ENCODE assay signal across 10 cellular contexts in genomic region chr22:39297490-39298193, GRCh38. TPM values are rescaled to one million over a fixed set of nuclear protein-coding genes. Genes with fewer than 3 reads are reported as not detected.
DNase-seq lines count a peak whose midpoint lies in the region; ATAC-seq and TF ChIP-seq lines count a peak whose summit lies in the region.
"Had no signal": no experiment of that assay in that cellular context is flagged by ENCODE, and none has a peak within 500 bp of the region (broad histone marks: within the 10 kb centered on the region; RNA-seq: fewer than 3 reads in every experiment).

No MANE protein-coding gene starts in this region.

- H3K27ac ChIP-seq in H9 (ENCODE audit: insufficient read length, low read depth, low read length) (no peak overlapping the region), heart right ventricle (peak overlapping the region; percentile 56 to 87 (median 73))

- H2BK15ac ChIP-seq in H9 (ENCODE audit: low read depth, low read length): no peak overlapping the region

- H3K27ac Mint-ChIP-seq in H9: peak overlapping the region; percentile 63 to 89 (median 84); a peak in 5 of 7 replicates

- H4K5ac ChIP-seq in H9 (ENCODE audit: insufficient read length, low read depth, low read length): no peak overlapping the region

- H3K9ac ChIP-seq in H9 (ENCODE audit: extremely low read depth, insufficient read length, low read length): no peak overlapping the region
- peak overlapping the region; percentile 26 for H3K9ac ChIP-seq in NT2/D1 (ENCODE audit: insufficient read length, low read depth)
- H3K9ac ChIP-seq in skeletal muscle satellite cell (ENCODE audit: low read depth, low read length): peak overlapping the region; percentile 42

- no peak overlapping the region for H4K8ac ChIP-seq in H9 (replicated peaks; ENCODE audit: insufficient read length, low read depth, low read length)

- H3K9me3 ChIP-seq in H9 (ENCODE audit: control insufficient read depth, low read depth, low read length) (peaks cover 3% of the 10 kb centered on the region), NT2/D1 (ENCODE audit: insufficient read depth, low read length) (no peaks in the 10 kb centered on the region), heart right ventricle (no peaks in the 10 kb centered on the region), skeletal muscle satellite cell (replicated peaks; ENCODE audit: low read length) (no peaks in the 10 kb centered on the region)

- H3K36me3 Mint-ChIP-seq in H9 (ENCODE audit: insufficient read depth in 1 of 3, low read depth in 3 of 3): peaks cover 0 to 6% (median 3%) of the 10 kb centered on the region in 3 experiments; a peak in 2 of 7 replicates

- no peak overlapping the region for H3K4ac ChIP-seq in H9 (ENCODE audit: low read depth, low read length)

- peaks cover 2 to 6% of the 10 kb centered on the region in 2 experiments; a peak in 3 of 5 replicates for H3K9me3 Mint-ChIP-seq in H9

- H2BK120ac ChIP-seq in H9 (ENCODE audit: low read depth, low read length, poor library complexity, severe bottlenecking): no peak overlapping the region

- peaks cover 8% of the 10 kb centered on the region for H3K27me3 Mint-ChIP-seq in H9 (ENCODE audit: low read depth)

- no peak overlapping the region for H3K56ac ChIP-seq in H9 (ENCODE audit: insufficient read length, low read depth, low read length)

- H4K91ac ChIP-seq in H9 (ENCODE audit: insufficient read length, low read depth, low read length): no peak overlapping the region

- H3K4me1 Mint-ChIP-seq in H9: peaks cover 30 to 49% of the 10 kb centered on the region in 2 experiments

- peak overlapping the region; percentile 67 for H2AK5ac ChIP-seq in H9 (ENCODE audit: insufficient read length, low read length)

- no peak overlapping the region for H3K4me3 ChIP-seq in NT2/D1 (ENCODE audit: insufficient read length, low read depth)
- H3K4me3 ChIP-seq in heart right ventricle: no peak overlapping the region
- no peak overlapping the region for H3K4me3 ChIP-seq in skeletal muscle satellite cell (ENCODE audit: low read length)

- H3K4me3 Mint-ChIP-seq in H9: peak overlapping the region in 1 of 2 experiments; percentile 55; a peak in 1 of 5 replicates

- H3K14ac ChIP-seq in H9 (ENCODE audit: insufficient read depth, low read length): no peak overlapping the region; the same call in 1 of the 2 replicates

- H3K27me3 ChIP-seq in H9 (ENCODE audit: insufficient read depth, low read length) (0 out of 2 replicates have a peak, but pooled peaks cover 2% of the 10 kb centered on the region), NT2/D1 (ENCODE audit: insufficient read depth, insufficient read length) (no peaks in the 10 kb centered on the region), heart right ventricle (no peaks in the 10 kb centered on the region), skeletal muscle satellite cell (ENCODE audit: control insufficient read depth, insufficient read depth, low read length) (no peaks in the 10 kb centered on the region)

- no peaks in the 10 kb centered on the region; the same call in 1 of the 2 replicates for H3K4me1 ChIP-seq in H9 (ENCODE audit: insufficient read depth, low read length)
- peaks cover 23% of the 10 kb centered on the region for H3K4me1 ChIP-seq in NT2/D1 (ENCODE audit: insufficient read depth, insufficient read length)
- H3K4me1 ChIP-seq in heart right ventricle: peaks cover 14 to 63% (median 56%) of the 10 kb centered on the region in 9 donors
- H3K4me1 ChIP-seq in skeletal muscle satellite cell (ENCODE audit: control insufficient read depth, insufficient read depth, low read length): peaks cover 34% of the 10 kb centered on the region

- H2BK20ac ChIP-seq in H9 (ENCODE audit: low read depth, low read length, poor library complexity, severe bottlenecking): no peak overlapping the region

- H3K79me1 ChIP-seq in H9 (ENCODE audit: insufficient read depth, low read depth, low read length, poor library complexity, severe bottlenecking): no peaks in the 10 kb centered on the region

- no peak for TF ChIP-seq CTCF in H9 (conservative IDR thresholded peaks at IDR 0.05)
- no peak for TF ChIP-seq CTCF in heart right ventricle (IDR thresholded peaks at IDR 0.05)

- H3K4me2 ChIP-seq in H9 (ENCODE audit: insufficient read depth, insufficient read length, low read length): no peak overlapping the region
- peak overlapping the region; percentile 21 for H3K4me2 ChIP-seq in skeletal muscle satellite cell (ENCODE audit: low read length)

- no peaks in the 10 kb centered on the region for H4K20me1 ChIP-seq in H9 (ENCODE audit: control insufficient read depth, insufficient read depth, insufficient read length)

- no CpG with 5 or more reads among the region's 17 CpGs for WGBS in H9 (ENCODE audit: extremely low coverage, insufficient read length, low lambda C conversion rate)
- 34 to 43% methylated on average over 16 to 17 of the region's 17 CpGs for WGBS in heart right ventricle, 2 donors

- no peaks in the 10 kb centered on the region for H3K79me2 ChIP-seq in H9 (ENCODE audit: insufficient read depth, low read length)

- no peak overlapping the region for H3T11ph ChIP-seq in H9 (ENCODE audit: low read length)

- DNase-seq in H9 (no peak), NT2/D1 (ENCODE audit: low read depth, low spot score) (no peak), heart right ventricle (no peak), nucleus accumbens (lab: John Stamatoyannopoulos, UW) (no peak)
- DNase-seq in stimulated activated CD4-positive, alpha-beta T cell treated with anti-CD3 and anti-CD28 coated beads, Interleukin-4, amount 100 ng/mL, for 4 hours: no peak
- DNase-seq in activated CD8-positive, alpha-beta memory T cell treated with anti-CD3 and anti-CD28 coated beads, Interleukin-2, amount 50 U/mL, for 48 hours: no peak
- DNase-seq: erythroblast; NK-92 treated with Interleukin-12 subunit alpha and Interleukin-12 subunit beta, amount 100 ng/mL, for 24 hours had no signal

- no peak overlapping the region for H2BK5ac ChIP-seq in H9 (ENCODE audit: insufficient read length, low read length)

- H2BK12ac ChIP-seq in H9 (ENCODE audit: insufficient read length, low read depth, low read length): no peak overlapping the region

- intact Hi-C loops in heart right ventricle (cut with DNase I): loop anchor here in 3 of 10 donors (5.0 to 10.0 kb wide), 3 partner anchors 50 to 60 kb away; partner anchors contain the start of gene PDGFB (in 1 of the 3)

- H3K36me3 ChIP-seq in NT2/D1 (ENCODE audit: insufficient read depth, insufficient read length, low read length) (no peaks in the 10 kb centered on the region), heart right ventricle (no peaks in the 10 kb centered on the region), skeletal muscle satellite cell (ENCODE audit: insufficient read depth, low read length) (no peaks in the 10 kb centered on the region)

- H3K23me2 ChIP-seq in H9 (ENCODE audit: insufficient read length, low read depth, low read length, poor library complexity, severe bottlenecking): no peaks in the 10 kb centered on the region

- H2AFZ ChIP-seq in H9 (ENCODE audit: low read length): no peak overlapping the region

- ATAC-seq in heart right ventricle (peak in 3 of 8 donors; percentile 6 to 20 (median 17)), HG03045 (IDR thresholded peaks at IDR 0.05; ENCODE audit: unreplicated experiment) (no peak)

- H3K23ac ChIP-seq in H9 (ENCODE audit: insufficient read length, low read depth, low read length): no peak overlapping the region

- peak overlapping the region; percentile 21 for H3K18ac ChIP-seq in H9 (ENCODE audit: insufficient read length, low read depth, low read length)

RNA-seq across cellular contexts. Expression of gene RPL3, which starts 21.8 kb away (rescaled TPM):
- total RNA-seq in H9 (2021) (2,830 and 2,855 TPM in 2 replicates), heart right ventricle (100 to 1,000 TPM; 215 to 604 (median 286) TPM)
- polyA plus RNA-seq in heart right ventricle: 1,000 to 10,000 TPM in 1 of 2 donors, 100 to 1,000 TPM in 1; 472 to 1,621 TPM
- total RNA-seq in skeletal muscle satellite cell (2012; rRNA removed): 2,395 and 3,503 TPM in 2 replicates

RNA-seq across cellular contexts. Expression of gene SYNGR1, which starts 52.1 kb away (rescaled TPM):
- 13.2 and 14.3 TPM in 2 replicates for total RNA-seq in H9 (2021)
- total RNA-seq in heart right ventricle: 10 to 100 TPM; 30.3 to 67.9 (median 41.6) TPM
- polyA plus RNA-seq in heart right ventricle: 10 to 100 TPM; 29.8 to 85.8 TPM
- 1.7 TPM in 1 of 2 replicates, not detected in the other for total RNA-seq in skeletal muscle satellite cell (2012; rRNA removed)

RNA-seq across cellular contexts. Expression of gene PDGFB, which starts 52.9 kb away (rescaled TPM):
- 6.1 and 7.1 TPM in 2 replicates for total RNA-seq in H9 (2021)
- 10 to 100 TPM in 9 of 10 donors, 1 to 10 TPM in 1; 9.9 to 45.6 (median 18.5) TPM for total RNA-seq in heart right ventricle
- 10 to 100 TPM; 14.5 to 19.1 TPM for polyA plus RNA-seq in heart right ventricle
- 0.25 and 0.87 TPM in 2 replicates for total RNA-seq in skeletal muscle satellite cell (2012; rRNA removed)
